In genomic region chrX:150047818-150048217, GRCh38 we compare ENCODE assay signal across 33 cellular contexts.
"Had no signal": no experiment of that assay in that cellular context is flagged by ENCODE, and none has a peak within 500 bp of the region (broad histone marks: within the 10 kb centered on the region; RNA-seq: fewer than 3 reads in every experiment).

No MANE protein-coding gene starts in this region.

- H3K9me3 ChIP-seq: adrenal gland, breast epithelium, colonic mucosa, esophagus muscularis mucosa, gastrocnemius medialis had no signal

- H3K27me3 ChIP-seq: adrenal gland, cardiac muscle cell, colonic mucosa, esophagus muscularis mucosa, foreskin keratinocyte, gastrocnemius medialis, heart right ventricle had no signal

- H3K4me1 ChIP-seq: adrenal gland, breast epithelium, colonic mucosa, esophagus muscularis mucosa, gastrocnemius medialis had no signal

- H3K36me3 ChIP-seq: adrenal gland, breast epithelium, cardiac muscle cell, colonic mucosa, esophagus muscularis mucosa, gastrocnemius medialis, heart right ventricle, WERI-Rb-1 had no signal

- H3K27ac ChIP-seq: adrenal gland, breast epithelium, cardiac muscle cell, colonic mucosa, dorsolateral prefrontal cortex, esophagus muscularis mucosa, foreskin keratinocyte, gastrocnemius medialis, heart right ventricle, WERI-Rb-1 had no signal

- DNase-seq: activated B cell treated with CpG ODN at 0.5 μM for 24 hours; activated CD4-positive, alpha-beta T cell treated with anti-CD3 and anti-CD28 coated beads for 48 hours; activated CD4-positive, alpha-beta T cell treated with anti-CD3 and anti-CD28 coated beads, Interleukin-2, amount 50 U/mL, for 1 hour; activated CD4-positive, alpha-beta T cell treated with anti-CD3 and anti-CD28 coated beads, Interleukin-2, amount 50 U/mL, for 48 hours; activated CD8-positive, alpha-beta memory T cell treated with anti-CD3 and anti-CD28 coated beads for 24 hours; activated CD8-positive, alpha-beta T cell treated with anti-CD3 and anti-CD28 coated beads for 36 hours; activated effector memory CD4-positive, alpha-beta T cell treated with anti-CD3 and anti-CD28 coated beads, Interleukin-2, amount 50 U/mL, for 16 hours; activated naive CD4-positive, alpha-beta T cell treated with anti-CD3 and anti-CD28 coated beads for 36 hours; activated naive CD8-positive, alpha-beta T cell treated with anti-CD3 and anti-CD28 coated beads for 36 hours; activated naive CD8-positive, alpha-beta T cell treated with anti-CD3 and anti-CD28 coated beads, Interleukin-2, amount 50 U/mL, for 24 hours; activated T-cell treated with anti-CD3 and anti-CD28 coated beads, Interleukin-2, amount 50 U/mL, for 1 hour; activated T-cell treated with anti-CD3 and anti-CD28 coated beads, Interleukin-2, amount 50 U/mL, for 48 hours; adrenal gland; amygdala; aorta; central memory CD4-positive, alpha-beta T cell; cerebellar nuclear complex; colonic mucosa; dorsolateral prefrontal cortex; effector memory CD4-positive, alpha-beta T cell; endodermal cell; erythroblast; foreskin keratinocyte; gastrocnemius medialis; heart right ventricle; SW 1271; T-cell; T1000; WERI-Rb-1 had no signal

- H3K4me3 ChIP-seq: adrenal gland, breast epithelium, cardiac muscle cell, colonic mucosa, dorsolateral prefrontal cortex, esophagus muscularis mucosa, gastrocnemius medialis, heart right ventricle had no signal

- ATAC-seq: activated CD4-positive, CD25-positive, alpha-beta regulatory T cell treated with anti-CD3 and anti-CD28 coated beads, Interleukin-2, amount 50 U/mL, for 24 hours; activated CD8-positive, alpha-beta T cell treated with anti-CD3 and anti-CD28 coated beads for 36 hours; activated naive CD8-positive, alpha-beta T cell treated with anti-CD3 and anti-CD28 coated beads, Interleukin-2, amount 50 U/mL, for 24 hours; foreskin keratinocyte; gastrocnemius medialis; heart right ventricle; T-cell had no signal
